In genomic region chr11:74784234-74784633, GRCh38 we compare ENCODE assay signal across 14 cellular contexts. TPM values are rescaled to one million over a fixed set of nuclear protein-coding genes. Genes with fewer than 3 reads are reported as not detected.
DNase-seq lines count a peak whose midpoint lies in the region; ATAC-seq and TF ChIP-seq lines count a peak whose summit lies in the region.
"Had no signal": no experiment of that assay in that cellular context is flagged by ENCODE, and none has a peak within 500 bp of the region (broad histone marks: within the 10 kb centered on the region; RNA-seq: fewer than 3 reads in every experiment).

No MANE protein-coding gene starts in this region.

- H3K9me3 ChIP-seq in SJCRH30 (replicated peaks) (no peaks in the 10 kb centered on the region), ovary (no peaks in the 10 kb centered on the region)

- TF ChIP-seq CTCF in ovary (IDR thresholded peaks at IDR 0.05) (no peak), brain microvascular endothelial cell (IDR thresholded peaks at IDR 0.05; ENCODE audit: low read depth, low read length, missing control alignments) (no peak)

- H3K27ac ChIP-seq in SJCRH30 (0 out of 2 replicates have a peak overlapping the region, but pooled peaks have one; percentile 9), ovary (no peak overlapping the region), brain microvascular endothelial cell (no peak overlapping the region)

- H3K36me3 Mint-ChIP-seq in activated CD4-positive, alpha-beta T cell treated with anti-CD3 and anti-CD28 coated beads for 36 hours (ENCODE audit: low read depth) = no peaks in the 10 kb centered on the region
- no peaks in the 10 kb centered on the region for H3K36me3 Mint-ChIP-seq in natural killer cell treated with Interleukin-12 subunit alpha and Interleukin-12 subunit beta and Interleukin-15 and Interleukin-18, amount 100 ng/mL, for 72 hours

- POLR2A ChIA-PET in activated CD4-positive, alpha-beta T cell treated with anti-CD3 and anti-CD28 coated beads for 36 hours (lab: Charles Lee) = no interaction called here

- no peak for TF ChIP-seq EP300 in ovary (IDR thresholded peaks at IDR 0.05)

- peaks cover 9% of the 10 kb centered on the region; the same call in 1 of the 2 replicates for H3K4me1 ChIP-seq in SJCRH30
- peaks cover 5% of the 10 kb centered on the region for H3K4me1 ChIP-seq in ovary (ENCODE audit: insufficient read depth)

- CTCF ChIA-PET in activated CD4-positive, alpha-beta T cell treated with anti-CD3 and anti-CD28 coated beads for 36 hours (lab: Charles Lee) = interaction anchor here (1.1 to 1.4 kb wide), 2 partner anchors 11 to 31 kb away, joined by 3 to 4 read pairs; no protein-coding TSS in a partner anchor

- no peak overlapping the region for H3K4me3 ChIP-seq in SJCRH30
- H3K4me3 ChIP-seq in ovary = no peak overlapping the region
- no peak overlapping the region for H3K4me3 ChIP-seq in brain microvascular endothelial cell (ENCODE audit: low read depth, low read length)
- H3K4me3 ChIP-seq: K562 had no signal

- TF ChIP-seq POLR2A in ovary (IDR thresholded peaks at IDR 0.05) = no peak

- H3K4me1 Mint-ChIP-seq in activated CD4-positive, alpha-beta T cell treated with anti-CD3 and anti-CD28 coated beads for 36 hours = peaks cover 23% of the 10 kb centered on the region
- peaks cover 23 to 30% of the 10 kb centered on the region in 2 donors for H3K4me1 Mint-ChIP-seq in natural killer cell treated with Interleukin-12 subunit alpha and Interleukin-12 subunit beta and Interleukin-15 and Interleukin-18, amount 100 ng/mL, for 72 hours (ENCODE audit: low read depth in 2 of 2)

- H3K27ac Mint-ChIP-seq in activated CD4-positive, alpha-beta T cell treated with anti-CD3 and anti-CD28 coated beads for 36 hours = peak overlapping the region; percentile 11
- peak overlapping the region; percentile 73 to 94 for H3K27ac Mint-ChIP-seq in natural killer cell treated with Interleukin-12 subunit alpha and Interleukin-12 subunit beta and Interleukin-15 and Interleukin-18, amount 100 ng/mL, for 72 hours

- ATAC-seq in activated CD4-positive, alpha-beta T cell treated with anti-CD3 and anti-CD28 coated beads for 36 hours = peak; percentile 65
- peak; percentile 49 for ATAC-seq in GM21786 (IDR thresholded peaks at IDR 0.05; ENCODE audit: unreplicated experiment)
- ATAC-seq in natural killer cell treated with Interleukin-12 subunit alpha and Interleukin-12 subunit beta and Interleukin-15 and Interleukin-18, amount 100 ng/mL, for 72 hours = no peak
- ATAC-seq: K562 had no signal

- intact Hi-C loops in activated CD4-positive, alpha-beta T cell treated with anti-CD3 and anti-CD28 coated beads for 36 hours (cut with DNase I, micrococcal nuclease) = no loop called here
- intact Hi-C loops in ovary (cut with DNase I) = no loop called here

- H3K4me3 Mint-ChIP-seq in activated CD4-positive, alpha-beta T cell treated with anti-CD3 and anti-CD28 coated beads for 36 hours = no peak overlapping the region
- peak overlapping the region; percentile 56 for H3K4me3 Mint-ChIP-seq in natural killer cell treated with Interleukin-12 subunit alpha and Interleukin-12 subunit beta and Interleukin-15 and Interleukin-18, amount 100 ng/mL, for 72 hours

- WGBS in ovary, 3 donors = 63 to 67% (median 64%) methylated on average over 5 of the region's 5 CpGs

- DNase-seq in activated CD4-positive, alpha-beta T cell treated with anti-CD3 and anti-CD28 coated beads for 36 hours = no peak
- DNase-seq in activated CD4-positive, alpha-beta T cell treated with anti-CD3 and anti-CD28 coated beads for 4 hours = no peak
- DNase-seq in SJCRH30 (peak; percentile 33 to 54), mucosa of gallbladder (ENCODE audit: low spot score) (no peak), ovary (no peak), brain microvascular endothelial cell (no peak)
- DNase-seq in natural killer cell treated with Interleukin-12 subunit alpha and Interleukin-12 subunit beta and Interleukin-15 and Interleukin-18, amount 100 ng/mL, for 72 hours (ENCODE audit: low spot score) = no peak
- DNase-seq: 8988T; activated CD4-positive, alpha-beta T cell treated with anti-CD3 and anti-CD28 coated beads, Interleukin-2, amount 50 U/mL, for 1 hour; amygdala had no signal

- in situ Hi-C loops in brain microvascular endothelial cell (cut with HindIII; ENCODE audit: low pct_ligation_motif_present, low sequenced_read_pairs) = no loop called here

- H3K27me3 ChIP-seq in SJCRH30 (no peaks in the 10 kb centered on the region), ovary (no peaks in the 10 kb centered on the region), brain microvascular endothelial cell (replicated peaks) (no peaks in the 10 kb centered on the region)

- H3K9me3 Mint-ChIP-seq in activated CD4-positive, alpha-beta T cell treated with anti-CD3 and anti-CD28 coated beads for 36 hours (ENCODE audit: low read depth) = no peaks in the 10 kb centered on the region
- H3K9me3 Mint-ChIP-seq in natural killer cell treated with Interleukin-12 subunit alpha and Interleukin-12 subunit beta and Interleukin-15 and Interleukin-18, amount 100 ng/mL, for 72 hours = no peaks in the 10 kb centered on the region
- H3K9me3 Mint-ChIP-seq: stimulated activated naive CD8-positive, alpha-beta T cell treated with anti-CD3 and anti-CD28 coated beads, Interleukin-15, Interleukin-2, amounts not matched to agents 100 ng/mL and 50 ng/mL, for 24 hours had no signal

- H3K36me3 ChIP-seq in SJCRH30 (0 out of 2 replicates have a peak, but pooled peaks cover 3% of the 10 kb centered on the region), ovary (no peaks in the 10 kb centered on the region), brain microvascular endothelial cell (replicated peaks) (no peaks in the 10 kb centered on the region)

- no peaks in the 10 kb centered on the region for H3K27me3 Mint-ChIP-seq in activated CD4-positive, alpha-beta T cell treated with anti-CD3 and anti-CD28 coated beads for 36 hours
- H3K27me3 Mint-ChIP-seq in natural killer cell treated with Interleukin-12 subunit alpha and Interleukin-12 subunit beta and Interleukin-15 and Interleukin-18, amount 100 ng/mL, for 72 hours = no peaks in the 10 kb centered on the region
- H3K27me3 Mint-ChIP-seq: stimulated activated naive CD8-positive, alpha-beta T cell treated with anti-CD3 and anti-CD28 coated beads, Interleukin-15, Interleukin-2, amounts not matched to agents 100 ng/mL and 50 ng/mL, for 24 hours had no signal

RNA-seq across cellular contexts. Expression of gene RNF169, which starts 35.6 kb away (rescaled TPM):
- 10 to 100 TPM; 15.3 to 16.0 TPM for total RNA-seq in activated CD4-positive, alpha-beta T cell treated with anti-CD3 and anti-CD28 coated beads for 36 hours
- 16.0 and 17.8 TPM in 2 replicates for total RNA-seq in SJCRH30 (2014; rRNA removed; shearing (Covaris generic))
- 10 to 100 TPM; 20.9 to 21.2 TPM for total RNA-seq in natural killer cell treated with Interleukin-12 subunit alpha and Interleukin-12 subunit beta and Interleukin-15 and Interleukin-18, amount 100 ng/mL, for 72 hours
- 19.8 TPM for total RNA-seq in mucosa of gallbladder
- 10 to 100 TPM; 19.0 to 26.1 (median 23.0) TPM for total RNA-seq in ovary
- polyA plus RNA-seq in ovary = 10 to 100 TPM in 1 of 2 donors, 1 to 10 TPM in 1; 7.1 to 10.5 TPM

RNA-seq across cellular contexts. Expression of gene CHRDL2, which starts 53.0 kb away (rescaled TPM):
- total RNA-seq in activated CD4-positive, alpha-beta T cell treated with anti-CD3 and anti-CD28 coated beads for 36 hours = not detected
- not detected in 2 replicates for total RNA-seq in SJCRH30 (2014; rRNA removed; shearing (Covaris generic))
- total RNA-seq in natural killer cell treated with Interleukin-12 subunit alpha and Interleukin-12 subunit beta and Interleukin-15 and Interleukin-18, amount 100 ng/mL, for 72 hours = not detected
- total RNA-seq in mucosa of gallbladder (312 TPM), ovary (10 to 100 TPM in 1 of 7 donors, 1 to 10 TPM in 2, not detected in 4; 1.9 to 12.3 (median 2.7) TPM)
- polyA plus RNA-seq in ovary = 1 to 10 TPM in 1 of 2 donors, under 1 TPM in 1; 0.22 to 5.1 TPM
- total RNA-seq: K562 had no signal
- polyA plus RNA-seq: K562, neural cell had no signal

Comparison
In these comparisons a context has a peak if more than half of its experiments do, and no peak if none do; other contexts are left out.
1. ATAC-seq: peak in activated CD4-positive, alpha-beta T cell treated with anti-CD3 and anti-CD28 coated beads for 36 hours (single experiment) and GM21786 (single experiment); none in natural killer cell treated with Interleukin-12 subunit alpha and Interleukin-12 subunit beta and Interleukin-15 and Interleukin-18, amount 100 ng/mL, for 72 hours (0 of 2).
2. DNase-seq: peak in SJCRH30 (2 of 2); none in activated CD4-positive, alpha-beta T cell treated with anti-CD3 and anti-CD28 coated beads for 36 hours (single experiment), activated CD4-positive, alpha-beta T cell treated with anti-CD3 and anti-CD28 coated beads for 4 hours (0 of 2), natural killer cell treated with Interleukin-12 subunit alpha and Interleukin-12 subunit beta and Interleukin-15 and Interleukin-18, amount 100 ng/mL, for 72 hours (single experiment), mucosa of gallbladder (single experiment), ovary (0 of 5) and brain microvascular endothelial cell (single experiment).
3. RNA of gene CHRDL2, which starts 53.0 kb away (total RNA-seq): 312 TPM in mucosa of gallbladder (single experiment); 1.9 to 12.3 TPM in ovary, not detected in activated CD4-positive, alpha-beta T cell treated with anti-CD3 and anti-CD28 coated beads for 36 hours, not detected in SJCRH30 and not detected in natural killer cell treated with Interleukin-12 subunit alpha and Interleukin-12 subunit beta and Interleukin-15 and Interleukin-18, amount 100 ng/mL, for 72 hours; every median in the first group is over 10 times any median in the second.